Comparison of ENCODE assay signal across 8 cellular contexts in the genomic region with DNA sequence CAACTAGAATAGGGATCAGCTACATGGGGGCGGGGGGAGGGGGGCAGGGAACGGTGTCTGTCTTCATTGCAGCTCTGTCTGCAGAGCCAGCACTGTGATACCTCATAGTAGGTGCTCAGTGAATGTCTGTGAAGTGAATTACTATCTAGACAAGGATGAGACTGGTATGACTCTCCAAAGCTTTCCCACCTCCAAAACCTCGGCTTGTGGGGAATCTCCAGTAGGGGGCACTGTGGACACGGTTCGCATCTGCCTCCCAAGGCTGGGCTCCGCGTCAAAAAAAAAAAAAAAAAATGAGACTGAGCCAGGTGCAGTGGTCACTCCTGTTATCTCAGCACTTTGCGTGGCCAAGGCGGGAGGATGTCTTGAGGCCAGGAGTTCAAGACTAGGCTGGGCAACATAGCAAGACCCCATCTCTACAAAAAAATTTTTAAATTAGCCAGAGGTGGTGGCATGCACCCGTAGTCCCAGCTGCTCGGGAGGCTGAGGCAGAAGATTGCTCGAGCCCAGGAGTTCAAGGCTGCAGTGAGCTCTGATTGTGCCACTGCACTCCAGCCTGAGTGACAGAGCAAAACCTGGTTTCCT. TPM values are rescaled to one million over a fixed set of nuclear protein-coding genes. Genes with fewer than 3 reads are reported as not detected.
DNase-seq lines count a peak whose midpoint lies in the region; FAIRE-seq and TF ChIP-seq lines count a peak whose summit lies in the region.

No MANE protein-coding gene starts in this region.

- DNase-seq in AG08395 (ENCODE audit: low spot score) = peak; percentile 61
- no peak for DNase-seq in GM18507 (ENCODE audit: extremely low spot score, insufficient read length, low read depth)
- DNase-seq in SK-N-SH = peak; percentile 80
- peak; percentile 63 to 80 for DNase-seq in erythroblast (lab: John Stamatoyannopoulos, UW)
- DNase-seq in osteoblast (ENCODE audit: insufficient read length, low spot score, missing footprints) = peak; percentile 64
- no peak for DNase-seq in SIG-M5 treated with dmso at 0.1 percent for 504 hours (lab: John Stamatoyannopoulos, UW; ENCODE audit: unreplicated experiment)
- DNase-seq in CD8-positive, alpha-beta memory T cell = no peak
- no peak for DNase-seq in HK-2 (ENCODE audit: unreplicated experiment)

- TF ChIP-seq RAD21 in SK-N-SH (IDR thresholded peaks at IDR 0.05; ENCODE audit: low read length) = peak; percentile 76

- TF ChIP-seq CTCF in SK-N-SH (IDR thresholded peaks at IDR 0.05) (peak; percentile 99), osteoblast (IDR thresholded peaks at IDR 0.05; ENCODE audit: extremely low read depth, low read depth, low read length) (peak; percentile 79)

- peaks cover 4 to 29% (median 5%) of the 10 kb centered on the region in 3 donors for H3K36me3 Mint-ChIP-seq in CD8-positive, alpha-beta memory T cell

- H3K9me3 ChIP-seq in SK-N-SH (no peaks in the 10 kb centered on the region), osteoblast (ENCODE audit: low read depth, low read length) (no peaks in the 10 kb centered on the region)
- no peaks in the 10 kb centered on the region for H3K9me3 ChIP-seq in CD8-positive, alpha-beta memory T cell (ENCODE audit: low read length)

- peak overlapping the region in 1 of 2 experiments; percentile 9; a peak in 1 of 4 replicates for H3K4me3 ChIP-seq in SK-N-SH (ENCODE audit: low read depth in 2 of 2, low read length in 1 of 2)
- H3K4me3 ChIP-seq in osteoblast (ENCODE audit: insufficient read depth, low read length) = peak overlapping the region; percentile 48
- H3K4me3 ChIP-seq in CD8-positive, alpha-beta memory T cell (ENCODE audit: low read length) = no peak overlapping the region

- H3K9me3 Mint-ChIP-seq in CD8-positive, alpha-beta memory T cell = no peaks in the 10 kb centered on the region

- POLR2A ChIA-PET in SK-N-SH (lab: Yijun Ruan, JAX) = interaction anchor here (0.8 kb wide), 1 partner anchor 70 kb away, joined by 3 read pairs; a partner anchor contains a TSS
- POLR2A ChIA-PET in CD8-positive, alpha-beta memory T cell (lab: Charles Lee) = no interaction called here

- H3K9ac ChIP-seq in SK-N-SH = peak overlapping the region; percentile 59; the same call in 1 of the 2 replicates

- CTCF ChIA-PET in SK-N-SH (lab: Yijun Ruan, JAX) = interaction anchor here (0.6 to 3.4 kb wide), 31 partner anchors 9 to 346 kb away, joined by 3 to 49 read pairs (median 8); a partner anchor contains a TSS
- CTCF ChIA-PET in CD8-positive, alpha-beta memory T cell (lab: Charles Lee) = interaction anchor here (0.7 kb wide), 1 partner anchor 1242 kb away, joined by 3 read pairs; no protein-coding TSS in a partner anchor

- H3K9me2 ChIP-seq in SK-N-SH = no peaks in the 10 kb centered on the region

- peaks cover 0 to 1% of the 10 kb centered on the region in 2 donors for H3K27me3 Mint-ChIP-seq in CD8-positive, alpha-beta memory T cell

- peaks cover 12 to 37% (median 34%) of the 10 kb centered on the region in 3 donors for H3K4me1 Mint-ChIP-seq in CD8-positive, alpha-beta memory T cell

- no peak for TF ChIP-seq POLR2A in erythroblast (IDR thresholded peaks at IDR 0.05; ENCODE audit: low read length)

- no peak overlapping the region for H3K4me3 Mint-ChIP-seq in CD8-positive, alpha-beta memory T cell

- no peak for TF ChIP-seq EP300 in SK-N-SH (IDR thresholded peaks at IDR 0.05; ENCODE audit: borderline replicate concordance in 1 of 2, low read depth in 1 of 2, low read length in 1 of 2)

- H3K36me3 ChIP-seq in SK-N-SH (replicated peaks in 1 of 2; ENCODE audit: control insufficient read depth in 1 of 2, insufficient read depth in 2 of 2, low read length in 1 of 2) (no peaks in the 10 kb centered on the region), osteoblast (ENCODE audit: insufficient read depth, low read length) (no peaks in the 10 kb centered on the region)
- H3K36me3 ChIP-seq in CD8-positive, alpha-beta memory T cell (ENCODE audit: insufficient read depth, low read length) = no peaks in the 10 kb centered on the region

- H4K20me1 ChIP-seq in SK-N-SH (ENCODE audit: insufficient read depth) (no peaks in the 10 kb centered on the region), osteoblast (ENCODE audit: insufficient read depth, low read length) (no peaks in the 10 kb centered on the region)

- peak overlapping the region in 1 of 2 experiments; percentile 93; a peak in 3 of 4 replicates for H3K27ac ChIP-seq in SK-N-SH (ENCODE audit: low read depth in 2 of 2, low read length in 1 of 2)
- H3K27ac ChIP-seq in osteoblast (ENCODE audit: low read depth, low read length) = peak overlapping the region; percentile 94
- H3K27ac ChIP-seq in CD8-positive, alpha-beta memory T cell (ENCODE audit: low read depth, low read length) = no peak overlapping the region

- peak overlapping the region; percentile 53 for H3K4me2 ChIP-seq in SK-N-SH
- H3K4me2 ChIP-seq in osteoblast (ENCODE audit: insufficient read depth, low read length) = peak overlapping the region; percentile 69

- peak; percentile 59 for FAIRE-seq in GM18507 (lab: Jason Lieb, UNC)

- H3K79me2 ChIP-seq in SK-N-SH (ENCODE audit: insufficient read depth) (peaks cover 41% of the 10 kb centered on the region), osteoblast (ENCODE audit: insufficient read depth, low read length) (peaks cover 21% of the 10 kb centered on the region)

- H2AFZ ChIP-seq in SK-N-SH (ENCODE audit: low read depth) (no peak overlapping the region), osteoblast (ENCODE audit: low read length) (no peak overlapping the region)

- H3K4me1 ChIP-seq in SK-N-SH (ENCODE audit: control insufficient read depth in 1 of 2, insufficient read depth in 2 of 2, low read depth in 1 of 2, low read length in 1 of 2) (peaks cover 2 to 26% of the 10 kb centered on the region in 2 experiments; a peak in 3 of 4 replicates), osteoblast (ENCODE audit: insufficient read depth, low read length) (peaks cover 32% of the 10 kb centered on the region)
- no peaks in the 10 kb centered on the region for H3K4me1 ChIP-seq in CD8-positive, alpha-beta memory T cell (ENCODE audit: insufficient read depth, low read length)

- H3F3A ChIP-seq in SK-N-SH (replicated peaks; ENCODE audit: insufficient read depth) = peaks cover 43% of the 10 kb centered on the region

- no peak overlapping the region for H3K27ac Mint-ChIP-seq in CD8-positive, alpha-beta memory T cell

- WGBS in SK-N-SH (ENCODE audit: low lambda C conversion rate) = 21% methylated on average over 12 of the region's 12 CpGs

- H3K27me3 ChIP-seq in SK-N-SH (ENCODE audit: insufficient read depth) = no peaks in the 10 kb centered on the region
- H3K27me3 ChIP-seq in osteoblast (ENCODE audit: insufficient read depth, low read length) = no peaks in the 10 kb centered on the region
- no peaks in the 10 kb centered on the region for H3K27me3 ChIP-seq in CD8-positive, alpha-beta memory T cell (ENCODE audit: insufficient read depth, low read length, poor library complexity, severe bottlenecking)

TF ChIP-seq in SK-N-SH, 30 proteins besides CTCF, POLR2A, EP300 and RAD21 (continues in another document):
- TF ChIP-seq, protein P1, sequence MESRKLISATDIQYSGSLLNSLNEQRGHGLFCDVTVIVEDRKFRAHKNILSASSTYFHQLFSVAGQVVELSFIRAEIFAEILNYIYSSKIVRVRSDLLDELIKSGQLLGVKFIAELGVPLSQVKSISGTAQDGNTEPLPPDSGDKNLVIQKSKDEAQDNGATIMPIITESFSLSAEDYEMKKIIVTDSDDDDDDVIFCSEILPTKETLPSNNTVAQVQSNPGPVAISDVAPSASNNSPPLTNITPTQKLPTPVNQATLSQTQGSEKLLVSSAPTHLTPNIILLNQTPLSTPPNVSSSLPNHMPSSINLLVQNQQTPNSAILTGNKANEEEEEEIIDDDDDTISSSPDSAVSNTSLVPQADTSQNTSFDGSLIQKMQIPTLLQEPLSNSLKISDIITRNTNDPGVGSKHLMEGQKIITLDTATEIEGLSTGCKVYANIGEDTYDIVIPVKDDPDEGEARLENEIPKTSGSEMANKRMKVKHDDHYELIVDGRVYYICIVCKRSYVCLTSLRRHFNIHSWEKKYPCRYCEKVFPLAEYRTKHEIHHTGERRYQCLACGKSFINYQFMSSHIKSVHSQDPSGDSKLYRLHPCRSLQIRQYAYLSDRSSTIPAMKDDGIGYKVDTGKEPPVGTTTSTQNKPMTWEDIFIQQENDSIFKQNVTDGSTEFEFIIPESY (IDR thresholded peaks at IDR 0.05; ENCODE audit: borderline replicate concordance, low read depth) = no peak
- TF ChIP-seq RFX5 (IDR thresholded peaks at IDR 0.05; ENCODE audit: low read length) (no peak), TAF1 (IDR thresholded peaks at IDR 0.05; ENCODE audit: borderline replicate concordance, low read depth, low read length) (no peak), FOSL2 (IDR thresholded peaks at IDR 0.05; ENCODE audit: borderline replicate concordance, low read depth) (peak; percentile 26; the same call in 1 of the 2 replicates), CHD2 (IDR thresholded peaks at IDR 0.05; ENCODE audit: low read length, partially characterized antibody) (no peak)
- TF ChIP-seq, protein P2, sequence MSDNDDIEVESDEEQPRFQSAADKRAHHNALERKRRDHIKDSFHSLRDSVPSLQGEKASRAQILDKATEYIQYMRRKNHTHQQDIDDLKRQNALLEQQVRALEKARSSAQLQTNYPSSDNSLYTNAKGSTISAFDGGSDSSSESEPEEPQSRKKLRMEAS (IDR thresholded peaks at IDR 0.05; ENCODE audit: low read depth) = peak; percentile 37; the same call in 1 of the 2 replicates

RNA-seq across cellular contexts. Expression of a gene that starts 9.6 kb away (rescaled TPM):
- polyA plus RNA-seq in SK-N-SH (2012; rRNA removed) = 2.5 and 2.9 TPM in 2 replicates
- 2.4 TPM in 2 replicates for polyA plus RNA-seq in SK-N-SH (2012; cell fraction: cytosol; rRNA removed)
- 7.4 and 7.8 TPM in 2 replicates for polyA plus RNA-seq in SK-N-SH (2012; cell fraction: nucleus; rRNA removed)
- 13.8 and 14.7 TPM in 2 replicates for total RNA-seq in osteoblast
- 10 to 100 TPM; 29.1 to 31.9 TPM for total RNA-seq in CD8-positive, alpha-beta memory T cell
- polyA plus RNA-seq in CD8-positive, alpha-beta memory T cell = 22.0 TPM

RNA-seq across cellular contexts. Expression of a gene that starts 32.0 kb away (rescaled TPM):
- polyA plus RNA-seq in SK-N-SH (2012; rRNA removed) = 4,174 and 5,753 TPM in 2 replicates
- polyA plus RNA-seq in SK-N-SH (2012; cell fraction: cytosol; rRNA removed) = 2,518 and 3,426 TPM in 2 replicates
- 3,662 and 5,083 TPM in 2 replicates for polyA plus RNA-seq in SK-N-SH (2012; cell fraction: nucleus; rRNA removed)
- 237 and 278 TPM in 2 replicates for total RNA-seq in osteoblast
- under 1 TPM; 0.31 to 0.44 TPM for total RNA-seq in CD8-positive, alpha-beta memory T cell
- polyA plus RNA-seq in CD8-positive, alpha-beta memory T cell = not detected

RNA-seq across cellular contexts. Expression of a gene that starts 59.4 kb away (rescaled TPM):
- 616 and 704 TPM in 2 replicates for polyA plus RNA-seq in SK-N-SH (2012; rRNA removed)
- 481 and 593 TPM in 2 replicates for polyA plus RNA-seq in SK-N-SH (2012; cell fraction: cytosol; rRNA removed)
- 340 and 390 TPM in 2 replicates for polyA plus RNA-seq in SK-N-SH (2012; cell fraction: nucleus; rRNA removed)
- 101 and 102 TPM in 2 replicates for total RNA-seq in osteoblast
- total RNA-seq in CD8-positive, alpha-beta memory T cell = 10 to 100 TPM; 42.6 to 43.6 TPM
- polyA plus RNA-seq in CD8-positive, alpha-beta memory T cell = 4.4 TPM

Comparison
In these comparisons a context has a peak if more than half of its experiments do, and no peak if none do; other contexts are left out.
1. DNase-seq: peak in AG08395 (single experiment), SK-N-SH (single experiment), erythroblast (2 of 2) and osteoblast (single experiment); none in GM18507 (single experiment), SIG-M5 treated with dmso at 0.1 percent for 504 hours (single experiment), CD8-positive, alpha-beta memory T cell (0 of 5) and HK-2 (single experiment).
2. RNA of a gene that starts 32.0 kb away (total RNA-seq): 237 to 278 TPM in osteoblast; 0.31 to 0.44 TPM in CD8-positive, alpha-beta memory T cell; every median in the first group is over 100 times any median in the second.